8 cellular contexts compared by ENCODE assay signal in genomic region chr19:5679289-5680082, GRCh38. TPM values are rescaled to one million over a fixed set of nuclear protein-coding genes. Genes with fewer than 3 reads are reported as not detected.
DNase-seq lines count a peak whose midpoint lies in the region; ATAC-seq and TF ChIP-seq lines count a peak whose summit lies in the region.

No MANE protein-coding gene starts in this region.

- no CpG with 5 or more reads among the region's 26 CpGs for WGBS in trophoblast cell (ENCODE audit: extremely low coverage, insufficient coverage, insufficient read length)

- H3K9me3 ChIP-seq in ES-I3 (ENCODE audit: control insufficient read depth, insufficient read depth, low read length): no peaks in the 10 kb centered on the region
- no peaks in the 10 kb centered on the region for H3K9me3 ChIP-seq in RWPE2 (ENCODE audit: severe bottlenecking)
- no peaks in the 10 kb centered on the region for H3K9me3 ChIP-seq in trophoblast cell (ENCODE audit: insufficient read depth, low read depth, low read length)

- H2BK120ac ChIP-seq in trophoblast cell (ENCODE audit: insufficient read depth, low read length, poor library complexity): no peak overlapping the region

- peak overlapping the region; percentile 53 for H3K27ac ChIP-seq in RWPE2 (ENCODE audit: poor library complexity, severe bottlenecking)
- H3K27ac ChIP-seq in trophoblast cell (ENCODE audit: low read depth, low read length): no peak overlapping the region

- H2BK12ac ChIP-seq in trophoblast cell (ENCODE audit: low read length): no peak overlapping the region

- H3K4me1 ChIP-seq in ES-I3 (ENCODE audit: insufficient read depth, low read length) (no peaks in the 10 kb centered on the region), RWPE2 (ENCODE audit: insufficient read depth, poor library complexity, severe bottlenecking) (no peaks in the 10 kb centered on the region), trophoblast cell (ENCODE audit: control insufficient read depth in 1 of 2, insufficient read depth in 2 of 2, low read length in 2 of 2) (peaks cover 13 to 15% of the 10 kb centered on the region in 2 experiments)

- peak overlapping the region; percentile 74 for H4K91ac ChIP-seq in trophoblast cell (ENCODE audit: low read depth, low read length)

- H3K79me1 ChIP-seq in trophoblast cell (ENCODE audit: low read length): peaks cover 12% of the 10 kb centered on the region

- DNase-seq in RWPE2 (ENCODE audit: low spot score) (no peak), trophoblast cell (peak in 1 of 2 donors; percentile 37), amniotic stem cell (lab: John Stamatoyannopoulos, UW) (no peak), NCI-H2029 treated with DMSO at 0.1 percent for 48 hours (lab: John Stamatoyannopoulos, UW) (no peak)

- H3K23ac ChIP-seq in trophoblast cell (ENCODE audit: low read length): no peak overlapping the region

- H3K9ac ChIP-seq in ES-I3 (ENCODE audit: low read depth, low read length) (peak overlapping the region; percentile 91), trophoblast cell (ENCODE audit: low read length) (peak overlapping the region; percentile 80)

- peak overlapping the region; percentile 78 for H3K4me3 ChIP-seq in RWPE2 (ENCODE audit: severe bottlenecking)
- peak overlapping the region; percentile 85 for H3K4me3 ChIP-seq in trophoblast cell (ENCODE audit: low read depth, low read length)

- peak overlapping the region; percentile 81 for H3K14ac ChIP-seq in trophoblast cell (ENCODE audit: low read length)

- peak overlapping the region; percentile 80 for H2AK5ac ChIP-seq in trophoblast cell (ENCODE audit: low read length)

- H3K18ac ChIP-seq in trophoblast cell (ENCODE audit: low read length): peak overlapping the region; percentile 63

- H3K27me3 ChIP-seq in RWPE2 (ENCODE audit: insufficient read depth, poor library complexity, severe bottlenecking) (no peaks in the 10 kb centered on the region), trophoblast cell (ENCODE audit: insufficient read depth, low read length) (no peaks in the 10 kb centered on the region)

- peak overlapping the region; percentile 50 for H3K4ac ChIP-seq in trophoblast cell (ENCODE audit: low read depth, low read length)

- peak overlapping the region; percentile 71 for H3K4me2 ChIP-seq in trophoblast cell (ENCODE audit: low read length)

- peak overlapping the region; percentile 79 for H4K8ac ChIP-seq in trophoblast cell (ENCODE audit: low read depth, low read length)

- H3K36me3 ChIP-seq in ES-I3 (ENCODE audit: insufficient read depth, low read length) (no peaks in the 10 kb centered on the region), RWPE2 (ENCODE audit: low read depth) (no peaks in the 10 kb centered on the region), trophoblast cell (ENCODE audit: control insufficient read depth in 1 of 2, insufficient read depth in 2 of 2, low read length in 2 of 2) (peaks cover 6 to 9% of the 10 kb centered on the region in 2 experiments)

- no peak for TF ChIP-seq CTCF in RWPE2 (IDR thresholded peaks at IDR 0.05; ENCODE audit: poor library complexity, severe bottlenecking)

- H4K12ac ChIP-seq in trophoblast cell (ENCODE audit: low read depth, low read length): peak overlapping the region; percentile 67

- peaks cover 12% of the 10 kb centered on the region for H3K79me2 ChIP-seq in trophoblast cell (ENCODE audit: control insufficient read depth, insufficient read depth, low read length, poor library complexity)

- peak overlapping the region; percentile 74 for H2AFZ ChIP-seq in trophoblast cell (ENCODE audit: insufficient read depth, low read length, poor library complexity)

- ATAC-seq in RWPE2 (ENCODE audit: low read depth): no peak
- peak; percentile 3 for ATAC-seq in esophagus mucosa
- ATAC-seq in GM19324 (IDR thresholded peaks at IDR 0.05; ENCODE audit: low FRiP score, unreplicated experiment): no peak
- no peak for ATAC-seq in HG03521 (IDR thresholded peaks at IDR 0.05; ENCODE audit: unreplicated experiment)

- peak overlapping the region; percentile 16 for H2BK5ac ChIP-seq in trophoblast cell (ENCODE audit: low read depth, low read length, poor library complexity)

RNA-seq across cellular contexts. Expression of gene MICOS13, which starts 0.8 kb away (rescaled TPM):
- total RNA-seq in esophagus mucosa: 59.1 TPM
- polyA plus RNA-seq in trophoblast cell (2013): 31.3 and 32.4 TPM in 2 replicates

RNA-seq across cellular contexts. Expression of gene HSD11B1L, which starts 1.3 kb away (rescaled TPM):
- total RNA-seq in esophagus mucosa: 1.1 TPM
- 8.4 and 8.7 TPM in 2 replicates for polyA plus RNA-seq in trophoblast cell (2013)

RNA-seq across cellular contexts. Expression of gene RPL36, which starts 10.6 kb away (rescaled TPM):
- 1,080 TPM for total RNA-seq in esophagus mucosa
- 1,527 and 1,530 TPM in 2 replicates for polyA plus RNA-seq in trophoblast cell (2013)

RNA-seq across cellular contexts. Expression of gene LONP1, which starts 40.5 kb away (rescaled TPM):
- total RNA-seq in esophagus mucosa: 47.1 TPM
- polyA plus RNA-seq in trophoblast cell (2013): 37.6 and 38.8 TPM in 2 replicates

RNA-seq across cellular contexts. Expression of gene CATSPERD, which starts 41.0 kb away (rescaled TPM):
- total RNA-seq in esophagus mucosa: not detected
- polyA plus RNA-seq in trophoblast cell (2013): 0.11 and 0.19 TPM in 2 replicates
